16 cellular contexts compared by ENCODE assay signal in genomic region chr7:103811315-103811714, GRCh38.
"Had no signal": no experiment of that assay in that cellular context is flagged by ENCODE, and none has a peak within 500 bp of the region (broad histone marks: within the 10 kb centered on the region; RNA-seq: fewer than 3 reads in every experiment).

No MANE protein-coding gene starts in this region.

- H3K9me3 ChIP-seq: neutrophil, upper lobe of right lung had no signal

- H3K27ac ChIP-seq: neutrophil, upper lobe of right lung had no signal

- H3K4me3 Mint-ChIP-seq: activated CD4-positive, alpha-beta T cell treated with anti-CD3 and anti-CD28 coated beads for 36 hours; dendritic cell treated with granulocyte-macrophage colony-stimulating factor and Interleukin-4, amounts not matched to agents 40 ng/mL and 50 ng/mL, for 4 days; immature natural killer cell; memory B cell; natural killer cell had no signal

- H3K4me3 ChIP-seq: upper lobe of right lung had no signal

- H3K27ac Mint-ChIP-seq: activated CD4-positive, alpha-beta T cell treated with anti-CD3 and anti-CD28 coated beads for 36 hours; dendritic cell treated with granulocyte-macrophage colony-stimulating factor and Interleukin-4, amounts not matched to agents 40 ng/mL and 50 ng/mL, for 4 days; immature natural killer cell; memory B cell; natural killer cell had no signal

- DNase-seq: activated CD4-positive, alpha-beta T cell treated with anti-CD3 and anti-CD28 coated beads, Interleukin-2, amount 50 U/mL, for 48 hours; activated T-cell treated with anti-CD3 and anti-CD28 coated beads for 4 hours; anterior cingulate cortex; cerebellar nuclear complex; effector CD8-positive, alpha-beta T cell; immature natural killer cell; natural killer cell; posterior cingulate gyrus; stimulated activated CD4-positive, alpha-beta T cell treated with anti-CD3 and anti-CD28 coated beads, Interleukin-12 subunit alpha, Interleukin-12 subunit beta, amount 100 ng/mL, for 4 hours; stimulated activated CD4-positive, alpha-beta T cell treated with anti-CD3 and anti-CD28 coated beads, Interleukin-1b, Interleukin-23, amount 100 ng/mL, for 48 hours; stimulated activated CD8-positive, alpha-beta memory T cell treated with anti-CD3 and anti-CD28 coated beads, Interleukin-4, amount 100 ng/mL, for 48 hours; upper lobe of right lung had no signal

- H3K27me3 Mint-ChIP-seq: dendritic cell treated with granulocyte-macrophage colony-stimulating factor and Interleukin-4, amounts not matched to agents 40 ng/mL and 50 ng/mL, for 4 days; memory B cell had no signal

- H3K9me3 Mint-ChIP-seq: memory B cell had no signal

- H3K36me3 ChIP-seq: neutrophil, upper lobe of right lung had no signal

- H3K4me1 Mint-ChIP-seq: immature natural killer cell, natural killer cell had no signal

- H3K27me3 ChIP-seq: neutrophil, upper lobe of right lung had no signal

- H3K36me3 Mint-ChIP-seq: immature natural killer cell, memory B cell, natural killer cell had no signal

- H3K4me1 ChIP-seq: upper lobe of right lung had no signal
